11 cellular contexts compared by ENCODE assay signal in the genomic region with DNA sequence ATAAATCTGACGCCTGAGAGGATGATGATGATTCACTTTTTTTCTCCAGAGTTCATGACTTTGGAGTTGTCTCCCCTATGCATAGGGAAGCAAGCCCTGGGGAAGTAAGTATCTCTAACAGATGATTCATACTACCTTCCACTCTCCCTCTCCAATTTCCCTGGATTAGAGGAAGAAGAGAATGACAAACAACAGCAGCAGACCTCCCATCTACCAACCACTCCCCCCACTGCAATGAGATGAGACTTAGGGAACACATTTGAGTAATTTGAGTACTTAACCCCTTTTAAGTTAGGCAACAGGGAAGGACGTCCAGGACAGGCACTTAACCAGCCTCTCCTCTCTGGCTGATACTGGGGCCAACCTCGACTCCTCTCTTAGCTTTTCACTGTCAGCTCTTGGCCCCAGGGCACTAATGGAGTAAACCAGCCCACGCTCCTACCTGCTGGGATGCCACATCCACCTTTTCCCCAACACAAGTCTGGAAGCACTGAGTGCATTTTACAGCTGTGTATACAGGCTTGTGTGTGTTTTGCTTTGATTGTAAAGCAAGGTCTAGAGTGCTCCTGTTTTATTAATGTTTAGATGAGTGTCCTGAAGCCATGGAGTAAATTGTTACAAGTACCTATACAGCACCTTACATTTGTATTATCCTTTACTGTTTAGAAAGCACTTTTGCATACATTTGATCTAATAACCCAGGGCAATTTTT.
A peak's percentile ranks its signal among the peaks of the same experiment; 100 is the strongest.
DNase-seq lines count a peak whose midpoint lies in the region; ATAC-seq and TF ChIP-seq lines count a peak whose summit lies in the region.
"Had no signal": no experiment of that assay in that cellular context is flagged by ENCODE, and none has a peak within 500 bp of the region (broad histone marks: within the 10 kb centered on the region; RNA-seq: fewer than 3 reads in every experiment).

No MANE protein-coding gene starts in this region.

- intact Hi-C loops in right cardiac atrium (cut with DNase I): no loop called here

- no peak for ATAC-seq in GM19397 (IDR thresholded peaks at IDR 0.05; ENCODE audit: unreplicated experiment)
- no peak for ATAC-seq in HG03469 (IDR thresholded peaks at IDR 0.05; ENCODE audit: unreplicated experiment)
- no peak; the same call in 2 of the 3 replicates for ATAC-seq in GM23338
- ATAC-seq in right cardiac atrium: no peak

- no peaks in the 10 kb centered on the region for H4K20me1 ChIP-seq in GM23338 (replicated peaks; ENCODE audit: insufficient read depth)

- H3K4me3 Mint-ChIP-seq in GM23338: no peak overlapping the region
- H3K4me3 Mint-ChIP-seq: T-helper 1 cell treated with Interleukin-12 subunit alpha and Interleukin-12 subunit beta and Interleukin-4 antibody, amounts not matched to agents 30 μg/mL and 1 μg/mL, for 36 hours had no signal

- H3F3A ChIP-seq in GM23338 (replicated peaks; ENCODE audit: low read depth): no peaks in the 10 kb centered on the region

- H3K4me3 ChIP-seq in GM23338: no peak overlapping the region
- H3K4me3 ChIP-seq in right cardiac atrium (ENCODE audit: low read length): no peak overlapping the region

- peaks cover 5% of the 10 kb centered on the region for H3K4me1 Mint-ChIP-seq in GM23338

- H3K36me3 ChIP-seq in GM23338 (ENCODE audit: insufficient read depth): no peaks in the 10 kb centered on the region

- no peak overlapping the region for H3K4me2 ChIP-seq in GM23338

- no peak overlapping the region for H3K27ac Mint-ChIP-seq in GM23338
- H3K27ac Mint-ChIP-seq: T-helper 1 cell treated with Interleukin-12 subunit alpha and Interleukin-12 subunit beta and Interleukin-4 antibody, amounts not matched to agents 30 μg/mL and 1 μg/mL, for 36 hours had no signal

- H3K27me3 Mint-ChIP-seq in GM23338 (ENCODE audit: insufficient read depth, low read depth, poor library complexity): no peaks in the 10 kb centered on the region

- H3K79me2 ChIP-seq in GM23338 (replicated peaks; ENCODE audit: insufficient read depth): no peaks in the 10 kb centered on the region

- H3K27me3 ChIP-seq in GM23338 (ENCODE audit: insufficient read depth): no peaks in the 10 kb centered on the region
- no peaks in the 10 kb centered on the region for H3K27me3 ChIP-seq in right cardiac atrium (ENCODE audit: control insufficient read depth, insufficient read depth)

- no peaks in the 10 kb centered on the region for H3K36me3 Mint-ChIP-seq in GM23338 (ENCODE audit: low read depth)

- no peak overlapping the region for H2AFZ ChIP-seq in GM23338

- DNase-seq in CD1c-positive myeloid dendritic cell (ENCODE audit: extremely low spot score) (peak; percentile 35), LHCN-M2 (ENCODE audit: low read depth) (peak; percentile 95), amniotic stem cell (lab: John Stamatoyannopoulos, UW) (peak; percentile 33), left kidney (ENCODE audit: low read depth, low spot score) (peak; percentile 71), GM23338 (ENCODE audit: low spot score) (no peak), right cardiac atrium (no peak)
- DNase-seq: activated T-cell treated with anti-CD3 and anti-CD28 coated beads for 4 hours, NCI-H1092 treated with DMSO at 0.1 percent for 48 hours had no signal

- H3K4me1 ChIP-seq in GM23338 (ENCODE audit: insufficient read depth) (0 out of 2 replicates have a peak, but pooled peaks cover 3% of the 10 kb centered on the region), right cardiac atrium (ENCODE audit: control insufficient read depth, insufficient read depth, low read length) (no peaks in the 10 kb centered on the region)

- H3K27ac ChIP-seq in GM23338 (ENCODE audit: low read depth): no peak overlapping the region
- H3K27ac ChIP-seq in right cardiac atrium (ENCODE audit: low read length): no peak overlapping the region

- TF ChIP-seq CTCF in GM23338 (conservative IDR thresholded peaks at IDR 0.05; ENCODE audit: low read depth in 2 of 2): no peak

- no peaks in the 10 kb centered on the region; the same call in 2 of the 3 replicates for H3K9me3 Mint-ChIP-seq in GM23338

- WGBS in right cardiac atrium: 47% methylated on average over 4 of the region's 4 CpGs

- no peaks in the 10 kb centered on the region for H3K9me3 ChIP-seq in right cardiac atrium (ENCODE audit: control insufficient read depth, low read length)

- H3K9me2 ChIP-seq in GM23338 (ENCODE audit: insufficient read depth): 0 out of 2 replicates have a peak, but pooled peaks cover under 1% of the 10 kb centered on the region

TF ChIP-seq in GM23338, 12 proteins besides CTCF, POLR2A, EP300 and RAD21:
- TF ChIP-seq ZNF114 (CRISPR knock-in tag; IDR thresholded peaks at IDR 0.05): no peak
TF ChIP-seq in GM23338: peak in this region for 0.

Comparison
In these comparisons a context has a peak if more than half of its experiments do, and no peak if none do; other contexts are left out.
1. DNase-seq: peak in CD1c-positive myeloid dendritic cell (single experiment), LHCN-M2 (single experiment), amniotic stem cell (single experiment) and left kidney (single experiment); none in GM23338 (single experiment) and right cardiac atrium (0 of 3).